ENCODE assay signal across 8 cellular contexts in the genomic region with DNA sequence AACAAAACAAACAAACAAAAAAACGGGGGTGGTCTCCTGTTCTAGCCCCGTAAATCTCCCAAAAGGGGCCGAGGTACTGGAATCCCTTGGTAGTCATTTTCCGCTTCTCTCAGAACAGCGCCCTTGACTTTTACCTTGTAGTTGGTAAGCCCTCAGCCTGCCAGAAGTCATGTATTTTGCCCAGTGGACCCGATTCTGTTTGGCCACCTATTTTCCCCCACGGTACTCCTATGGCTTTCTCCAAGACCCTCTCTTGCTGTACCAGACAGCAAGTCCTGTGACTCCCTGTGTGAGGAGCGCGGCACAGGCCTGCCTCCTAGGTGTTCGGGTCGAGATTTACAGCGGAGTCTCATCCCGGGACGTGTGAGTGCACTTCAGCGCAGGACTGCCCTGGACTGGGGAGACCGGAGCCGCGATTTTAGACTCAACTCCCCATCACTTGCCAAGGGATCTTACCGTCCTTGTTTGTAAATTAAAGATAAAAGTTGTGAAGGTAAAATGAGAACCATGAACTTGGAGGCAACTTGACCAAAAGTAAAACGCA. TPM values are rescaled to one million over a fixed set of nuclear protein-coding genes. Genes with fewer than 3 reads are reported as not detected.
DNase-seq lines count a peak whose midpoint lies in the region; ATAC-seq and TF ChIP-seq lines count a peak whose summit lies in the region.

No MANE protein-coding gene starts in this region.

- H3K36me3 ChIP-seq in MG63, result peaks cover 58% of the 10 kb centered on the region

- intact Hi-C loops in CD14-positive monocyte (cut with micrococcal nuclease), result loop anchor here (5.0 kb wide), 3 partner anchors 34 to 416 kb away; partner anchors contain the start of genes ARHGAP9 (in 1 of the 2) and MARS1 (in 1 of the 2)

- H3K9me3 Mint-ChIP-seq in CD14-positive monocyte, result peaks cover 0 to 2% (median 0%) of the 10 kb centered on the region in 7 donors

- TF ChIP-seq CTCF in CD14-positive monocyte (IDR thresholded peaks at IDR 0.05), result no peak
- TF ChIP-seq CTCF in foreskin fibroblast (IDR thresholded peaks at IDR 0.05; ENCODE audit: low read depth, low read length), result no peak

- peak overlapping the region; percentile 77 to 86 for H3K4me3 Mint-ChIP-seq in CD14-positive monocyte

- peak overlapping the region; percentile 77 for H3K4me3 ChIP-seq in MG63
- peak overlapping the region; percentile 44 to 78 for H3K4me3 ChIP-seq in foreskin fibroblast (ENCODE audit: low read depth in 1 of 2, low read length in 2 of 2)

- H3K27me3 Mint-ChIP-seq in CD14-positive monocyte (ENCODE audit: low read depth in 3 of 3), result peaks cover 0 to 1% (median 0%) of the 10 kb centered on the region in 3 donors

- H3K27me3 ChIP-seq in MG63, result no peaks in the 10 kb centered on the region

- no peak for ATAC-seq in GM18907 (IDR thresholded peaks at IDR 0.05; ENCODE audit: unreplicated experiment)
- no peak for ATAC-seq in GM19328 (IDR thresholded peaks at IDR 0.05; ENCODE audit: unreplicated experiment)

- H3K9me3 ChIP-seq in MG63, result no peaks in the 10 kb centered on the region

- peaks cover 44 to 51% of the 10 kb centered on the region in 2 donors for H3K36me3 Mint-ChIP-seq in CD14-positive monocyte

- H3K27ac Mint-ChIP-seq in CD14-positive monocyte, result peak overlapping the region; percentile 99 to 100 (median 99)

- H3K4me1 Mint-ChIP-seq in CD14-positive monocyte, result peaks cover 51% of the 10 kb centered on the region

- no peak for DNase-seq in CD14-positive monocyte (ENCODE audit: low spot score)
- DNase-seq in MG63, result peak; percentile 39
- DNase-seq in activated T-cell treated with anti-CD3 and anti-CD28 coated beads for 48 hours (ENCODE audit: low read depth), result peak; percentile 13
- DNase-seq in foreskin fibroblast, result peak; percentile 38 to 78
- DNase-seq in non-pigmented ciliary epithelial cell (ENCODE audit: low read depth), result peak; percentile 19
- no peak for DNase-seq in NCI-H1105 treated with DMSO at 0.1 percent for 48 hours (lab: John Stamatoyannopoulos, UW)

RNA-seq across cellular contexts. Expression of gene MBD6, which starts 1.1 kb away (rescaled TPM):
- 1 to 10 TPM; 2.4 to 2.6 TPM for polyA plus RNA-seq in CD14-positive monocyte
- 0.07 and 3.0 TPM in 2 replicates for total RNA-seq in MG63 (2014; rRNA removed; shearing (Covaris generic); ENCODE audit: low replicate concordance)

RNA-seq across cellular contexts. Expression of gene DDIT3, which starts 1.2 kb away (rescaled TPM):
- 1 to 10 TPM; 9.3 to 9.4 TPM for polyA plus RNA-seq in CD14-positive monocyte
- 9.9 and 17.1 TPM in 2 replicates for total RNA-seq in MG63 (2014; rRNA removed; shearing (Covaris generic); ENCODE audit: low replicate concordance)

RNA-seq across cellular contexts. Expression of gene DCTN2, which starts 25.4 kb away (rescaled TPM):
- polyA plus RNA-seq in CD14-positive monocyte, result 10 to 100 TPM; 72.8 to 82.2 TPM
- total RNA-seq in MG63 (2014; rRNA removed; shearing (Covaris generic); ENCODE audit: low replicate concordance), result 158 and 249 TPM in 2 replicates

RNA-seq across cellular contexts. Expression of gene KIF5A, which starts 28.3 kb away (rescaled TPM):
- polyA plus RNA-seq in CD14-positive monocyte, result not detected
- total RNA-seq in MG63 (2014; rRNA removed; shearing (Covaris generic); ENCODE audit: low replicate concordance), result not detected in 2 replicates

RNA-seq across cellular contexts. Expression of gene MARS1, which starts 33.7 kb away (rescaled TPM):
- polyA plus RNA-seq in CD14-positive monocyte, result 10 to 100 TPM; 63.5 to 79.8 TPM
- 245 and 285 TPM in 2 replicates for total RNA-seq in MG63 (2014; rRNA removed; shearing (Covaris generic); ENCODE audit: low replicate concordance)

Comparison
In these comparisons a context has a peak if more than half of its experiments do, and no peak if none do; other contexts are left out.
1. DNase-seq: peak in MG63 (single experiment), activated T-cell treated with anti-CD3 and anti-CD28 coated beads for 48 hours (single experiment), foreskin fibroblast (2 of 2) and non-pigmented ciliary epithelial cell (single experiment); none in CD14-positive monocyte (single experiment) and NCI-H1105 treated with DMSO at 0.1 percent for 48 hours (single experiment).